Comparison of ENCODE assay signal across 8 cellular contexts in genomic region chr20:33005132-33005566, GRCh38. TPM values are rescaled to one million over a fixed set of nuclear protein-coding genes. Genes with fewer than 3 reads are reported as not detected.
DNase-seq lines count a peak whose midpoint lies in the region; ATAC-seq and TF ChIP-seq lines count a peak whose summit lies in the region.

No MANE protein-coding gene starts in this region.

- no peak overlapping the region for H3K4me3 ChIP-seq in GM12875 (ENCODE audit: low read depth, low read length)
- no peak overlapping the region for H3K4me3 ChIP-seq in SK-N-MC

- H3K9ac ChIP-seq in SK-N-MC (ENCODE audit: insufficient read length): no peak overlapping the region

- no peak for TF ChIP-seq POLR2A in GM18505 (IDR thresholded peaks at IDR 0.05; ENCODE audit: borderline replicate concordance, extremely low read depth, insufficient read depth, insufficient read length)

- no peaks in the 10 kb centered on the region for H3K9me3 ChIP-seq in SK-N-MC (ENCODE audit: low read depth, low read length)

- peak; percentile 18; the same call in 1 of the 2 replicates for TF ChIP-seq CTCF in AG09319 (IDR thresholded peaks at IDR 0.05; ENCODE audit: low read depth, low read length)
- peak; percentile 53 for TF ChIP-seq CTCF in GM12875 (IDR thresholded peaks at IDR 0.05; ENCODE audit: borderline replicate concordance, insufficient read depth, low read depth, low read length)

- H3K27ac ChIP-seq in SK-N-MC: no peak overlapping the region

- no peak for ATAC-seq in GM18505 (IDR thresholded peaks at IDR 0.05; ENCODE audit: unreplicated experiment)

- DNase-seq in AG09319 (ENCODE audit: extremely low read depth, low read depth) (no peak), SK-N-MC (ENCODE audit: low read depth, low spot score) (peak; percentile 8), germinal center (ENCODE audit: low spot score) (peak; percentile 60), hippocampal formation (lab: John Stamatoyannopoulos, UW) (no peak), cortex of kidney (lab: John Stamatoyannopoulos, UW) (no peak), A172 (ENCODE audit: low spot score) (no peak)

- H3K36me3 ChIP-seq in SK-N-MC (ENCODE audit: insufficient read depth, low read length): no peaks in the 10 kb centered on the region

RNA-seq across cellular contexts. Expression of gene SUN5, which starts 0.9 kb away (rescaled TPM):
- total RNA-seq in A172 (2014; rRNA removed; shearing (Covaris generic)): not detected in 2 replicates

RNA-seq across cellular contexts. Expression of gene BPIFB2, which starts 2.4 kb away (rescaled TPM):
- not detected in 2 replicates for total RNA-seq in A172 (2014; rRNA removed; shearing (Covaris generic))

RNA-seq across cellular contexts. Expression of gene BPIFB6, which starts 26.3 kb away (rescaled TPM):
- total RNA-seq in A172 (2014; rRNA removed; shearing (Covaris generic)): not detected in 2 replicates

RNA-seq across cellular contexts. Expression of gene BPIFB3, which starts 48.6 kb away (rescaled TPM):
- total RNA-seq in A172 (2014; rRNA removed; shearing (Covaris generic)): not detected in 2 replicates

Comparison
In these comparisons a context has a peak if more than half of its experiments do, and no peak if none do; other contexts are left out.
1. DNase-seq: peak in SK-N-MC (single experiment) and germinal center (single experiment); none in AG09319 (single experiment), hippocampal formation (0 of 2), cortex of kidney (single experiment) and A172 (single experiment).